ENCODE assay signal across 9 cellular contexts in genomic region chr19:51473009-51473707, GRCh38. TPM values are rescaled to one million over a fixed set of nuclear protein-coding genes. Genes with fewer than 3 reads are reported as not detected.
DNase-seq lines count a peak whose midpoint lies in the region; ATAC-seq, FAIRE-seq and TF ChIP-seq lines count a peak whose summit lies in the region.
"Had no signal": no experiment of that assay in that cellular context is flagged by ENCODE, and none has a peak within 500 bp of the region (broad histone marks: within the 10 kb centered on the region; RNA-seq: fewer than 3 reads in every experiment).

No MANE protein-coding gene starts in this region.

- H3K9me3 ChIP-seq in pancreas (no peaks in the 10 kb centered on the region), tibial nerve (no peaks in the 10 kb centered on the region)

- H3K4me3 ChIP-seq in pancreas = no peak overlapping the region
- no peak overlapping the region for H3K4me3 ChIP-seq in tibial nerve

- H3K4me1 ChIP-seq in pancreas (no peaks in the 10 kb centered on the region), tibial nerve (no peaks in the 10 kb centered on the region)

- TF ChIP-seq EP300 in tibial nerve (IDR thresholded peaks at IDR 0.05) = no peak

- FAIRE-seq in D721Med (lab: Jason Lieb, UNC) (no peak), frontal cortex (lab: Jason Lieb, UNC) (no peak), pancreas (lab: Jason Lieb, UNC) (no peak)

- H3K36me3 ChIP-seq in pancreas (no peaks in the 10 kb centered on the region), tibial nerve (no peaks in the 10 kb centered on the region)

- TF ChIP-seq POLR2A in tibial nerve (IDR thresholded peaks at IDR 0.05) = no peak

- intact Hi-C loops in pancreas (cut with DNase I) = loop anchor here in 2 of 3 donors (10.0 kb wide), 1 partner anchor 182 kb away; no protein-coding TSS in a partner anchor

- H3K27ac ChIP-seq in pancreas (no peak overlapping the region), tibial nerve (no peak overlapping the region)

- peaks cover 0 to 6% (median 0%) of the 10 kb centered on the region in 4 donors for H3K27me3 ChIP-seq in pancreas
- peaks cover 0 to 18% of the 10 kb centered on the region in 2 donors for H3K27me3 ChIP-seq in tibial nerve

- WGBS in pancreas, 2 donors = 20 to 23% methylated on average over 7 of the region's 7 CpGs
- WGBS in tibial nerve, 2 donors = 28 to 31% methylated on average over 7 of the region's 7 CpGs

- TF ChIP-seq CTCF in D721Med (IDR thresholded peaks at IDR 0.05; ENCODE audit: insufficient read depth, missing control alignments) = peak; percentile 83
- TF ChIP-seq CTCF in pancreas (IDR thresholded peaks at IDR 0.05) = peak; percentile 76 to 91 (median 86)
- TF ChIP-seq CTCF in tibial nerve (IDR thresholded peaks at IDR 0.05) = peak; percentile 71 to 81 (median 77)

- no peak for DNase-seq in D721Med (ENCODE audit: insufficient read length, low spot score)
- peak; percentile 85 for DNase-seq in KG1 (lab: John Stamatoyannopoulos, UW)
- peak; percentile 25 for DNase-seq in SHP77 treated with DMSO at 0.1 percent for 48 hours (lab: John Stamatoyannopoulos, UW)
- peak; percentile 70 for DNase-seq in activated T-helper 9 cell treated with anti-CD3 and anti-CD28 coated beads, Interleukin-2, amount 50 U/mL, for 16 hours (ENCODE audit: low read depth)
- peak; percentile 38 to 50 for DNase-seq in frontal cortex (ENCODE audit: low spot score in 2 of 2)
- DNase-seq in pancreas = peak in 5 of 6 donors; percentile 41 to 83 (median 72)
- peak; percentile 71 to 93 for DNase-seq in tibial nerve (ENCODE audit: low spot score in 2 of 2)

- ATAC-seq in pancreas = peak; percentile 55 to 85 (median 82)
- no peak for ATAC-seq in HG03354 (IDR thresholded peaks at IDR 0.05; ENCODE audit: poor library complexity, severe bottlenecking, unreplicated experiment)

RNA-seq across cellular contexts. Expression of gene CEACAM18, which starts 5.2 kb away (rescaled TPM):
- total RNA-seq in frontal cortex (not detected), pancreas (not detected), tibial nerve (not detected)
- polyA plus RNA-seq in pancreas = not detected
- total RNA-seq: T-helper 2 cell treated with Interferon-gamma antibody and Interleukin-4, amounts not matched to agents 100 ng/mL and 5 ng/mL, for 36 hours had no signal

RNA-seq across cellular contexts. Expression of gene SIGLEC8, which starts 14.9 kb away (rescaled TPM):
- total RNA-seq in frontal cortex = 0.82 TPM
- total RNA-seq in pancreas = 1 to 10 TPM in 1 of 6 donors, under 1 TPM in 3, not detected in 2; 0.12 to 3.8 (median 0.23) TPM
- polyA plus RNA-seq in pancreas = under 1 TPM; 0.07 to 0.19 TPM
- 1 to 10 TPM in 1 of 4 donors, under 1 TPM in 3; 0.20 to 5.5 (median 0.87) TPM for total RNA-seq in tibial nerve
- total RNA-seq: T-helper 2 cell treated with Interferon-gamma antibody and Interleukin-4, amounts not matched to agents 100 ng/mL and 5 ng/mL, for 36 hours had no signal

RNA-seq across cellular contexts. Expression of gene SIGLEC12, which starts 28.4 kb away (rescaled TPM):
- total RNA-seq in frontal cortex (not detected), pancreas (under 1 TPM in 3 of 6 donors, not detected in 3; 0.12 to 0.19 (median 0.14) TPM), tibial nerve (under 1 TPM in 1 of 4 donors, not detected in 3; 0.66 TPM)
- polyA plus RNA-seq in pancreas = not detected

RNA-seq across cellular contexts. Expression of gene SIGLEC10, which starts 55.7 kb away (rescaled TPM):
- total RNA-seq in frontal cortex = 1.2 TPM
- 10 to 100 TPM in 1 of 6 donors, 1 to 10 TPM in 3, under 1 TPM in 2; 0.08 to 10.1 (median 2.8) TPM for total RNA-seq in pancreas
- polyA plus RNA-seq in pancreas = under 1 TPM; 0.52 to 0.53 TPM
- total RNA-seq in tibial nerve = 10 to 100 TPM in 2 of 4 donors, 1 to 10 TPM in 2; 2.1 to 21.9 (median 7.3) TPM

RNA-seq across cellular contexts. Expression of gene SIGLEC6, which starts 58.3 kb away (rescaled TPM):
- total RNA-seq in frontal cortex = not detected
- under 1 TPM in 3 of 6 donors, not detected in 3; 0.16 to 0.67 (median 0.31) TPM for total RNA-seq in pancreas
- polyA plus RNA-seq in pancreas = under 1 TPM in 1 of 2 donors, not detected in 1; 0.21 TPM
- 1 to 10 TPM in 1 of 4 donors, under 1 TPM in 3; 0.44 to 1.5 (median 0.59) TPM for total RNA-seq in tibial nerve
